Comparison of ENCODE assay signal across 1 cellular context in the genomic region with DNA sequence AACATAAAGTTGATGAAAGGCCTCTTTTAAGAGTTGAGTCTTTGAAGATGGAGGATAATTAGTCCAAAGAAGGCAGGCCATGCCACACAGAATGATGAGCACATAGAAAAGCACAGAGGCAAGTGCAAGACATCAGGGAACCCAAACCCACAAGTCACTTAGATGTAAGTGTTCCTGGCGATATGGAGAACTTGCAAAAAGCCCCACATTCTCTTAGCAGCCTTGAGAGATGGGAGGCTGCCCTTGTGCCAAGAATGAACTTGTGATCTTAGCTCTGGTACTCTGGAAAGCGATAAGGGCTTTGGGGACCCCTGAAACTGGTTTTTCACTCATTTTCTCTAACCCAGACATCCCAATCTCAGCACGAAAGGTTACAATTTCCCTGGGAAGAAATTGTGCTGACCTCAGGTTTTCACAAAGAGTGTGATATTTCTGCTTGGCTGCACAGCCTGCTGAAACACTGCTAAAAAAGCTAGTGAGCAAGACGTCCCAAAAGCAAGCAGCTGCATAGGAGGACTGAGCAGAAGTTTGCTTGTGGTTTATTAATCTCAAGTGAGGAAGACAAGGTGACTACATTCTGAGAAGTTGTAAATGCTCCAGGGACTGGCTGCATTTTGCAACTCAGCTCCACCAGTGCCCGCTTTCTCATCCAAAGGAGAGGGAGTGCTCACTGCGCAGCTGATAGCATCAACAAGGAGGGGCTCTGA.
TF ChIP-seq lines count a peak whose summit lies in the region.

No MANE protein-coding gene starts in this region.

TF ChIP-seq in GM12878, 131 proteins besides CTCF, POLR2A, EP300 and RAD21 (continued from another document):
- TF ChIP-seq, protein P1, sequence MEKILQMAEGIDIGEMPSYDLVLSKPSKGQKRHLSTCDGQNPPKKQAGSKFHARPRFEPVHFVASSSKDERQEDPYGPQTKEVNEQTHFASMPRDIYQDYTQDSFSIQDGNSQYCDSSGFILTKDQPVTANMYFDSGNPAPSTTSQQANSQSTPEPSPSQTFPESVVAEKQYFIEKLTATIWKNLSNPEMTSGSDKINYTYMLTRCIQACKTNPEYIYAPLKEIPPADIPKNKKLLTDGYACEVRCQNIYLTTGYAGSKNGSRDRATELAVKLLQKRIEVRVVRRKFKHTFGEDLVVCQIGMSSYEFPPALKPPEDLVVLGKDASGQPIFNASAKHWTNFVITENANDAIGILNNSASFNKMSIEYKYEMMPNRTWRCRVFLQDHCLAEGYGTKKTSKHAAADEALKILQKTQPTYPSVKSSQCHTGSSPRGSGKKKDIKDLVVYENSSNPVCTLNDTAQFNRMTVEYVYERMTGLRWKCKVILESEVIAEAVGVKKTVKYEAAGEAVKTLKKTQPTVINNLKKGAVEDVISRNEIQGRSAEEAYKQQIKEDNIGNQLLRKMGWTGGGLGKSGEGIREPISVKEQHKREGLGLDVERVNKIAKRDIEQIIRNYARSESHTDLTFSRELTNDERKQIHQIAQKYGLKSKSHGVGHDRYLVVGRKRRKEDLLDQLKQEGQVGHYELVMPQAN (conservative IDR thresholded peaks at IDR 0.05): no peak
- TF ChIP-seq IKZF1 (conservative IDR thresholded peaks at IDR 0.05) (0 out of 2 replicates have a peak, but pooled peaks have one; percentile 45), ETV6 (conservative IDR thresholded peaks at IDR 0.05 in 1 of 2, IDR thresholded peaks at IDR 0.05 in 1 of 2; ENCODE audit: borderline replicate concordance in 1 of 2, low read depth in 1 of 2) (peak in 1 of 2 experiments; percentile 31; a peak in 1 of 4 replicates), HDGF (IDR thresholded peaks at IDR 0.05) (no peak), MEF2B (IDR thresholded peaks at IDR 0.05; ENCODE audit: partially characterized antibody, poor library complexity, severe bottlenecking) (peak; percentile 64), CHD4 (IDR thresholded peaks at IDR 0.05) (no peak)
TF ChIP-seq in GM12878: peak in this region for 17.
